9 cellular contexts compared by ENCODE assay signal in genomic region chr3:46946416-46946815, GRCh38. TPM values are rescaled to one million over a fixed set of nuclear protein-coding genes. Genes with fewer than 3 reads are reported as not detected.
DNase-seq lines count a peak whose midpoint lies in the region; ATAC-seq and TF ChIP-seq lines count a peak whose summit lies in the region.
"Had no signal": no experiment of that assay in that cellular context is flagged by ENCODE, and none has a peak within 500 bp of the region (broad histone marks: within the 10 kb centered on the region; RNA-seq: fewer than 3 reads in every experiment).

No MANE protein-coding gene starts in this region.

- H3K4me1 ChIP-seq in body of pancreas (peaks cover 98% of the 10 kb centered on the region), mesenchymal stem cell (ENCODE audit: control insufficient read depth, insufficient read depth, low read depth, low read length) (peaks cover 65% of the 10 kb centered on the region)

- peak overlapping the region; percentile 59 for H2BK120ac ChIP-seq in mesenchymal stem cell (ENCODE audit: low read depth, low read length)

- no peak overlapping the region for H3K23ac ChIP-seq in mesenchymal stem cell (ENCODE audit: low read length in 2 of 2)

- peaks cover 0 to 28% of the 10 kb centered on the region in 2 donors for H3K36me3 Mint-ChIP-seq in activated naive CD4-positive, alpha-beta T cell treated with anti-CD3 and anti-CD28 coated beads, Interleukin-2, amount 50 U/mL, for 72 hours
- peaks cover 34% of the 10 kb centered on the region for H3K36me3 Mint-ChIP-seq in type B pancreatic cell

- H2BK5ac ChIP-seq in mesenchymal stem cell (ENCODE audit: low read depth, low read length, poor library complexity, severe bottlenecking), result no peak overlapping the region

- peak overlapping the region; percentile 13 to 52 for H3K18ac ChIP-seq in mesenchymal stem cell (ENCODE audit: low read depth in 1 of 2, low read length in 2 of 2)

- TF ChIP-seq CTCF in body of pancreas (IDR thresholded peaks at IDR 0.05), result no peak
- no peak for TF ChIP-seq CTCF in type B pancreatic cell (conservative IDR thresholded peaks at IDR 0.05)

- H3K27ac ChIP-seq in body of pancreas (peak overlapping the region; percentile 92 to 98 (median 92)), mesenchymal stem cell (ENCODE audit: low read length, poor library complexity, severe bottlenecking) (no peak overlapping the region)

- ATAC-seq in activated naive CD4-positive, alpha-beta T cell treated with anti-CD3 and anti-CD28 coated beads, Interleukin-2, amount 50 U/mL, for 72 hours, result no peak
- ATAC-seq in body of pancreas (peak; percentile 13), HG03108 (IDR thresholded peaks at IDR 0.05; ENCODE audit: unreplicated experiment) (no peak), GM21576 (IDR thresholded peaks at IDR 0.05; ENCODE audit: unreplicated experiment) (no peak)

- intact Hi-C loops in body of pancreas (cut with DNase I), result no loop called here

- peak overlapping the region; percentile 81 for H4K91ac ChIP-seq in mesenchymal stem cell (ENCODE audit: low read length)

- no peaks in the 10 kb centered on the region for H3K9me3 Mint-ChIP-seq in activated naive CD4-positive, alpha-beta T cell treated with anti-CD3 and anti-CD28 coated beads, Interleukin-2, amount 50 U/mL, for 72 hours
- H3K9me3 Mint-ChIP-seq in type B pancreatic cell, result peaks cover 9% of the 10 kb centered on the region

- no peak overlapping the region for H3K4me3 ChIP-seq in body of pancreas
- H3K4me3 ChIP-seq in mesenchymal stem cell (ENCODE audit: insufficient read depth in 1 of 2, low read depth in 1 of 2, low read length in 2 of 2), result no peak overlapping the region

- peak overlapping the region; percentile 3 for H2AK5ac ChIP-seq in mesenchymal stem cell (ENCODE audit: low read length, severe bottlenecking)

- peak overlapping the region; percentile 61 for H3K4me3 Mint-ChIP-seq in type B pancreatic cell

- H4K8ac ChIP-seq in mesenchymal stem cell (ENCODE audit: low read length), result peak overlapping the region; percentile 33

- H3K9ac ChIP-seq in mesenchymal stem cell (ENCODE audit: low read length), result no peak overlapping the region

- no peaks in the 10 kb centered on the region for H3K27me3 Mint-ChIP-seq in type B pancreatic cell

- H3K36me3 ChIP-seq in body of pancreas (replicated peaks in 1 of 2; ENCODE audit: insufficient read depth in 1 of 2, low read depth in 2 of 2) (no peaks in the 10 kb centered on the region), mesenchymal stem cell (ENCODE audit: control insufficient read depth in 1 of 2, insufficient read depth in 2 of 2, low read depth in 1 of 2, low read length in 2 of 2) (peaks cover 27 to 35% of the 10 kb centered on the region in 2 experiments)

- H3K27me3 ChIP-seq in body of pancreas, result no peaks in the 10 kb centered on the region
- no peaks in the 10 kb centered on the region for H3K27me3 ChIP-seq in mesenchymal stem cell (ENCODE audit: control insufficient read depth in 1 of 2, insufficient read depth in 1 of 2, low read length in 2 of 2)

- 23 to 27% methylated on average over 5 to 6 of the region's 6 CpGs for WGBS in body of pancreas, 2 donors
- whole genome bisulfite sequencing in mesenchymal stem cell, result 77% methylated on average over 5 of the region's 6 CpGs

- peak overlapping the region in 1 of 2 experiments; percentile 29 for H3K4ac ChIP-seq in mesenchymal stem cell (ENCODE audit: low read depth in 1 of 2, low read length in 2 of 2)

- H3K79me1 ChIP-seq in mesenchymal stem cell (replicated peaks; ENCODE audit: low read length, poor library complexity, severe bottlenecking), result peaks cover 32% of the 10 kb centered on the region

- peak in 2 of 3 donors; percentile 27 for TF ChIP-seq POLR2A in body of pancreas (IDR thresholded peaks at IDR 0.05)

- peak overlapping the region; percentile 96 for H2BK15ac ChIP-seq in mesenchymal stem cell (ENCODE audit: low read depth, poor library complexity, severe bottlenecking)

- no peak overlapping the region for H3K14ac ChIP-seq in mesenchymal stem cell (ENCODE audit: low read length in 2 of 2)

- no peak overlapping the region for H3K4me2 ChIP-seq in mesenchymal stem cell (ENCODE audit: low read length, poor library complexity, severe bottlenecking)

- no peak overlapping the region for H2AFZ ChIP-seq in mesenchymal stem cell (ENCODE audit: low read depth, low read length)

- H2BK12ac ChIP-seq in mesenchymal stem cell (ENCODE audit: low read length in 2 of 2), result peak overlapping the region; percentile 2 to 69

- no peak for DNase-seq in activated naive CD4-positive, alpha-beta T cell treated with anti-CD3 and anti-CD28 coated beads, Interleukin-2, amount 50 U/mL, for 72 hours (ENCODE audit: low spot score in 2 of 2)
- DNase-seq in activated naive CD4-positive, alpha-beta T cell treated with anti-CD3 and anti-CD28 coated beads, Interleukin-2, amount 50 U/mL, for 16 hours, result no peak
- DNase-seq in body of pancreas, result peak; percentile 57 to 75 (median 64)
- DNase-seq in mesenchymal stem cell, result no peak
- DNase-seq in type B pancreatic cell (ENCODE audit: extremely low spot score, unreplicated experiment), result no peak
- DNase-seq in NCI-H1436 (lab: John Stamatoyannopoulos, UW), result no peak
- DNase-seq: KG1 had no signal

- H3K9me3 ChIP-seq in body of pancreas (no peaks in the 10 kb centered on the region), mesenchymal stem cell (ENCODE audit: control insufficient read depth, low read length) (no peaks in the 10 kb centered on the region)

- peaks cover 70% of the 10 kb centered on the region for H3K4me1 Mint-ChIP-seq in type B pancreatic cell (ENCODE audit: unreplicated experiment)

- peak overlapping the region; percentile 57 to 89 for H3K27ac Mint-ChIP-seq in activated naive CD4-positive, alpha-beta T cell treated with anti-CD3 and anti-CD28 coated beads, Interleukin-2, amount 50 U/mL, for 72 hours
- peak overlapping the region; percentile 97 for H3K27ac Mint-ChIP-seq in type B pancreatic cell

RNA-seq across cellular contexts. Expression of gene CCDC12, which starts 30.1 kb away (rescaled TPM):
- 10 to 100 TPM; 49.3 to 55.2 TPM for total RNA-seq in activated naive CD4-positive, alpha-beta T cell treated with anti-CD3 and anti-CD28 coated beads, Interleukin-2, amount 50 U/mL, for 72 hours
- total RNA-seq in body of pancreas (10 to 100 TPM; 25.4 to 67.2 TPM), type B pancreatic cell (ENCODE audit: low replicate concordance) (46.7 and 49.7 TPM in 2 replicates)
- polyA plus RNA-seq in mesenchymal stem cell (2013, experiment 1 of 2), result 25.6 TPM
- 26.2 TPM for polyA plus RNA-seq in mesenchymal stem cell (2013, experiment 2 of 2)

RNA-seq across cellular contexts. Expression of gene NBEAL2, which starts 33.0 kb away (rescaled TPM):
- 100 to 1,000 TPM in 1 of 2 donors, 10 to 100 TPM in 1; 75.7 to 122 TPM for total RNA-seq in activated naive CD4-positive, alpha-beta T cell treated with anti-CD3 and anti-CD28 coated beads, Interleukin-2, amount 50 U/mL, for 72 hours
- 100 to 1,000 TPM in 1 of 2 donors, 10 to 100 TPM in 1; 98.8 to 151 TPM for total RNA-seq in body of pancreas
- polyA plus RNA-seq in mesenchymal stem cell (2013, experiment 1 of 2), result 2.0 TPM
- polyA plus RNA-seq in mesenchymal stem cell (2013, experiment 2 of 2), result 1.7 TPM
- total RNA-seq in type B pancreatic cell (ENCODE audit: low replicate concordance), result 115 and 241 TPM in 2 replicates

Comparison
In these comparisons a context has a peak if more than half of its experiments do, and no peak if none do; other contexts are left out.
1. DNase-seq: peak in body of pancreas (4 of 4); none in activated naive CD4-positive, alpha-beta T cell treated with anti-CD3 and anti-CD28 coated beads, Interleukin-2, amount 50 U/mL, for 72 hours (0 of 2), activated naive CD4-positive, alpha-beta T cell treated with anti-CD3 and anti-CD28 coated beads, Interleukin-2, amount 50 U/mL, for 16 hours (single experiment), mesenchymal stem cell (single experiment), type B pancreatic cell (single experiment) and NCI-H1436 (single experiment).